In genomic region chr14:75258803-75259509, GRCh38 we compare ENCODE assay signal across 8 cellular contexts. TPM values are rescaled to one million over a fixed set of nuclear protein-coding genes. Genes with fewer than 3 reads are reported as not detected.
A peak's percentile ranks its signal among the peaks of the same experiment; 100 is the strongest.
DNase-seq lines count a peak whose midpoint lies in the region; ATAC-seq and TF ChIP-seq lines count a peak whose summit lies in the region.

No MANE protein-coding gene starts in this region.

- DNase-seq in NCI-H1436 treated with DMSO at 0.1 percent for 48 hours (lab: John Stamatoyannopoulos, UW) (peak; percentile 98), T-cell (peak; percentile 92 to 100 (median 100)), amniotic epithelial cell (ENCODE audit: low read depth) (peak; percentile 99), heart left ventricle (peak; percentile 99 to 100 (median 100)), trophoblast cell (peak; percentile 100), transverse colon (peak; percentile 100)

- H3K79me1 ChIP-seq in trophoblast cell (ENCODE audit: low read length) = peaks cover 21% of the 10 kb centered on the region

- H4K8ac ChIP-seq in trophoblast cell (ENCODE audit: low read depth, low read length) = peak overlapping the region; percentile 92

- peak overlapping the region; percentile 98 to 100 for H3K27ac Mint-ChIP-seq in T-cell

- no peak overlapping the region for H3K23ac ChIP-seq in trophoblast cell (ENCODE audit: low read length)

- CTCF ChIA-PET in T-cell (lab: Charles Lee) = interaction anchor here (0.8 to 2.8 kb wide), 11 partner anchors 8 to 82 kb away, joined by 3 to 24 read pairs (median 6); partner anchors contain the start of gene TMED10 (in 1 of the 2)

- ATAC-seq in HG02852 (IDR thresholded peaks at IDR 0.05; ENCODE audit: unreplicated experiment) (peak; percentile 98), T-cell (replicated peaks in 1 of 4) (peak; percentile 91 to 98 (median 96)), heart left ventricle (peak; percentile 95 to 98 (median 97))

- H3K27ac ChIP-seq in heart left ventricle = peak overlapping the region; percentile 87 to 98 (median 95)
- H3K27ac ChIP-seq in trophoblast cell (ENCODE audit: low read depth, low read length) = peak overlapping the region; percentile 98
- peak overlapping the region; percentile 89 to 96 (median 94) for H3K27ac ChIP-seq in transverse colon

- H3K9ac ChIP-seq in trophoblast cell (ENCODE audit: low read length) = peak overlapping the region; percentile 3

- intact Hi-C loops in heart left ventricle (cut with DNase I) (loop anchor here in 8 of 10 donors (1.0 to 5.0 kb wide), 9 partner anchors 17 to 82 kb away; partner anchors contain the start of genes TMED10 (in 3 of the 8) and FOS (in 2 of the 8)), transverse colon (cut with DNase I; ENCODE audit: low total_unique reads) (no loop called here)

- 0 to 1% (median 1%) methylated on average over 40 of the region's 40 CpGs for WGBS in heart left ventricle, 4 donors
- WGBS in trophoblast cell (ENCODE audit: extremely low coverage, insufficient coverage, insufficient read length) = no CpG with 5 or more reads among the region's 40 CpGs
- whole genome bisulfite sequencing in transverse colon (ENCODE audit: low coverage in 1 of 2), 2 donors = 0 to 1% methylated on average over 3 to 40 of the region's 40 CpGs

- no peaks in the 10 kb centered on the region for H3K36me3 Mint-ChIP-seq in T-cell

- in situ Hi-C loops in transverse colon (cut with MboI; ENCODE audit: low pct_ligation_motif_present in 1 of 4, low pct_unique_long_range_greater_than_20kb in 1 of 4, low sequenced_read_pairs in 3 of 4) = no loop called here

- H3K4me3 ChIP-seq in GM12875 (ENCODE audit: low read depth, low read length) (peak overlapping the region; percentile 47), heart left ventricle (peak overlapping the region; percentile 11 to 61 (median 49)), trophoblast cell (ENCODE audit: low read depth, low read length) (peak overlapping the region; percentile 50), transverse colon (peak overlapping the region; percentile 25 to 46 (median 32))

- H4K12ac ChIP-seq in trophoblast cell (ENCODE audit: low read depth, low read length) = peak overlapping the region; percentile 8

- no peaks in the 10 kb centered on the region for H3K27me3 Mint-ChIP-seq in T-cell

- H2BK12ac ChIP-seq in trophoblast cell (ENCODE audit: low read length) = peak overlapping the region; percentile 93

- TF ChIP-seq CTCF in GM12875 (IDR thresholded peaks at IDR 0.05; ENCODE audit: borderline replicate concordance, insufficient read depth, low read depth, low read length) = no peak
- TF ChIP-seq CTCF in heart left ventricle (IDR thresholded peaks at IDR 0.05) = no peak
- TF ChIP-seq CTCF in transverse colon (IDR thresholded peaks at IDR 0.05) = no peak

- peak; percentile 96 for TF ChIP-seq EP300 in transverse colon (IDR thresholded peaks at IDR 0.05; ENCODE audit: low read depth)

- peak overlapping the region; percentile 87 for H2AFZ ChIP-seq in trophoblast cell (ENCODE audit: insufficient read depth, low read length, poor library complexity)

- peak overlapping the region; percentile 85 to 87 (median 87) for H3K4me3 Mint-ChIP-seq in T-cell

- peak overlapping the region; percentile 53 for H3K4ac ChIP-seq in trophoblast cell (ENCODE audit: low read depth, low read length)

- TF ChIP-seq POLR2A in heart left ventricle (IDR thresholded peaks at IDR 0.05) (peak in 1 of 2 donors; percentile 72), transverse colon (IDR thresholded peaks at IDR 0.05) (peak; percentile 84)

- H3K36me3 ChIP-seq in heart left ventricle = no peaks in the 10 kb centered on the region
- no peaks in the 10 kb centered on the region for H3K36me3 ChIP-seq in trophoblast cell (ENCODE audit: control insufficient read depth in 1 of 2, insufficient read depth in 2 of 2, low read length in 2 of 2)
- no peaks in the 10 kb centered on the region for H3K36me3 ChIP-seq in transverse colon

- peak overlapping the region; percentile 80 for H3K18ac ChIP-seq in trophoblast cell (ENCODE audit: low read length)

- POLR2A ChIA-PET in T-cell (lab: Charles Lee) = interaction anchor here (0.6 to 3.0 kb wide), 33 partner anchors 8 to 1473 kb away, joined by 3 to 50 read pairs (median 7); partner anchors contain the start of genes FOS (in 1 of the 2) and TMED10 (in 1 of the 2)

- H4K91ac ChIP-seq in trophoblast cell (ENCODE audit: low read depth, low read length) = peak overlapping the region; percentile 96

- H3K27me3 ChIP-seq in heart left ventricle (no peaks in the 10 kb centered on the region), trophoblast cell (ENCODE audit: insufficient read depth, low read length) (no peaks in the 10 kb centered on the region), transverse colon (no peaks in the 10 kb centered on the region)

- H3K14ac ChIP-seq in trophoblast cell (ENCODE audit: low read length) = peak overlapping the region; percentile 72

- H2BK120ac ChIP-seq in trophoblast cell (ENCODE audit: insufficient read depth, low read length, poor library complexity) = peak overlapping the region; percentile 89

- H3K4me1 Mint-ChIP-seq in T-cell = peaks cover 29 to 44% (median 38%) of the 10 kb centered on the region in 3 donors

- H3K9me3 Mint-ChIP-seq in T-cell = no peaks in the 10 kb centered on the region

- H3K79me2 ChIP-seq in trophoblast cell (ENCODE audit: control insufficient read depth, insufficient read depth, low read length, poor library complexity) = peaks cover 6% of the 10 kb centered on the region

- H2AK5ac ChIP-seq in trophoblast cell (ENCODE audit: low read length) = peak overlapping the region; percentile 75

- H2BK5ac ChIP-seq in trophoblast cell (ENCODE audit: low read depth, low read length, poor library complexity) = peak overlapping the region; percentile 98

- no peaks in the 10 kb centered on the region for H3K9me3 ChIP-seq in heart left ventricle
- no peaks in the 10 kb centered on the region for H3K9me3 ChIP-seq in trophoblast cell (ENCODE audit: insufficient read depth, low read depth, low read length)
- H3K9me3 ChIP-seq in transverse colon = no peaks in the 10 kb centered on the region

- H3K4me1 ChIP-seq in heart left ventricle = peaks cover 0 to 39% (median 26%) of the 10 kb centered on the region in 12 donors
- H3K4me1 ChIP-seq in trophoblast cell (ENCODE audit: control insufficient read depth in 1 of 2, insufficient read depth in 2 of 2, low read length in 2 of 2) = peaks cover 25 to 26% of the 10 kb centered on the region in 2 experiments
- peaks cover 12 to 44% (median 39%) of the 10 kb centered on the region in 4 donors for H3K4me1 ChIP-seq in transverse colon

- peak overlapping the region; percentile 76 for H3K4me2 ChIP-seq in trophoblast cell (ENCODE audit: low read length)

RNA-seq across cellular contexts. Expression of gene FOS, which starts 19.7 kb away (rescaled TPM):
- total RNA-seq in T-cell (1,000 to 10,000 TPM in 2 of 5 donors, 10 to 100 TPM in 3; 20.4 to 2,951 (median 27.1) TPM), heart left ventricle (100 to 1,000 TPM in 1 of 9 donors, 10 to 100 TPM in 6, 1 to 10 TPM in 2; 6.5 to 549 (median 28.6) TPM), transverse colon (1,000 to 10,000 TPM in 2 of 4 donors, 100 to 1,000 TPM in 2; 345 to 1,356 (median 884) TPM)
- polyA plus RNA-seq in heart left ventricle = 10 to 100 TPM; 24.1 to 49.4 TPM
- 26.6 and 30.7 TPM in 2 replicates for polyA plus RNA-seq in trophoblast cell (2013)

Comparison
In these comparisons a context has a peak if more than half of its experiments do, and no peak if none do; other contexts are left out.
1. Peak in every context shown above with its lines: DNase-seq, ATAC-seq, H3K4me3 ChIP-seq and H3K27ac ChIP-seq.